ENCODE assay signal across 8 cellular contexts in the genomic region with DNA sequence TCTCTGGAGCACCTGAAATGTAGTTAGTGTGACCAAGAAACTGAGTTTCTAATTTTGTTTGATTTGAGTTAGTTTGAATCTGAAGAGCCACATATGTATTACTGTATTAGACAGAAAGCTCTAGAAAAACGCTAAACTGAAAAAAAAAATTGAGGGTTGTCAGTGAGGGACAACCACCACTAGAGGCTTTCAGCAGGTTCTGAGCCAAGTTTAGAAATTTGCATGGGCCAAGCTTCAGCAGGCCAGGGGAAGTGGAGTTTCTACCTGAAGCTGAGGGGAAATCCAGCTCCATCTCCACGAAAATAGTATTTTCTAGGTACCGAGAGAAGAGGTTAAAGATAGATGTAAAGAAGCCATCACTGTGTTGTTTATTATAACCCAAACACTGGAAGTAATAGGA.
DNase-seq lines count a peak whose midpoint lies in the region; ATAC-seq and TF ChIP-seq lines count a peak whose summit lies in the region.

No MANE protein-coding gene starts in this region.

- H3K4me1 ChIP-seq in Peyer's patch, result peaks cover 0 to 8% (median 4%) of the 10 kb centered on the region in 4 donors
- no peaks in the 10 kb centered on the region for H3K4me1 ChIP-seq in hepatocyte (ENCODE audit: insufficient read depth)
- H3K4me1 ChIP-seq in ascending aorta, result no peaks in the 10 kb centered on the region

- H3K4me3 ChIP-seq in Peyer's patch (no peak overlapping the region), hepatocyte (no peak overlapping the region), ascending aorta (no peak overlapping the region)

- H3K27ac ChIP-seq in Peyer's patch (no peak overlapping the region), hepatocyte (no peak overlapping the region), ascending aorta (no peak overlapping the region)

- peak; percentile 67 for ATAC-seq in HG02678 (IDR thresholded peaks at IDR 0.05; ENCODE audit: unreplicated experiment)

- 63% methylated on average over 3 of the region's 3 CpGs for WGBS in hepatocyte (ENCODE audit: low lambda C conversion rate, missing lambda C conversion rate)

- H3K79me2 ChIP-seq in hepatocyte, result no peaks in the 10 kb centered on the region

- no peaks in the 10 kb centered on the region for H4K20me1 ChIP-seq in hepatocyte (ENCODE audit: insufficient read depth, poor library complexity, severe bottlenecking)

- H3K36me3 ChIP-seq in Peyer's patch (no peaks in the 10 kb centered on the region), hepatocyte (replicated peaks; ENCODE audit: insufficient read depth, low read depth) (no peaks in the 10 kb centered on the region), ascending aorta (no peaks in the 10 kb centered on the region)

- intact Hi-C loops in ascending aorta (cut with DNase I), result no loop called here

- H3K27me3 ChIP-seq in Peyer's patch, result no peaks in the 10 kb centered on the region
- H3K27me3 ChIP-seq in hepatocyte, result no peaks in the 10 kb centered on the region
- H3K27me3 ChIP-seq in ascending aorta, result no peaks in the 10 kb centered on the region

- TF ChIP-seq CTCF in Peyer's patch (IDR thresholded peaks at IDR 0.05) (peak in 5 of 6 experiments; percentile 12 to 32 (median 19)), hepatocyte (IDR thresholded peaks at IDR 0.05; ENCODE audit: poor library complexity) (peak; percentile 30), ascending aorta (IDR thresholded peaks at IDR 0.05) (peak in 1 of 3 experiments; percentile 15)

- no peaks in the 10 kb centered on the region for H3K9me2 ChIP-seq in hepatocyte (replicated peaks; ENCODE audit: insufficient read depth)

- H3K4me2 ChIP-seq in hepatocyte, result no peak overlapping the region

- no peaks in the 10 kb centered on the region for H3K9me3 ChIP-seq in Peyer's patch
- no peaks in the 10 kb centered on the region for H3K9me3 ChIP-seq in hepatocyte (ENCODE audit: low read depth)
- no peaks in the 10 kb centered on the region for H3K9me3 ChIP-seq in ascending aorta

- H2AFZ ChIP-seq in hepatocyte, result no peak overlapping the region

- DNase-seq in stimulated activated CD4-positive, alpha-beta T cell treated with anti-CD3 and anti-CD28 coated beads, Interleukin-15, amount 100 ng/mL, for 24 hours, result peak; percentile 6
- DNase-seq in stimulated activated CD4-positive, alpha-beta T cell treated with anti-CD3 and anti-CD28 coated beads, Interleukin-2, amount 100 ng/mL, for 24 hours, result no peak
- DNase-seq in Peyer's patch (peak in 1 of 3 donors; percentile 29), hepatocyte (ENCODE audit: low spot score) (no peak), DMS153 (lab: John Stamatoyannopoulos, UW) (no peak), T1000 (lab: John Stamatoyannopoulos, UW) (no peak), ascending aorta (ENCODE audit: low spot score in 2 of 2) (no peak)

- no peak for TF ChIP-seq POLR2A in Peyer's patch (IDR thresholded peaks at IDR 0.05)
